Comparison of ENCODE assay signal across 16 cellular contexts in the genomic region with DNA sequence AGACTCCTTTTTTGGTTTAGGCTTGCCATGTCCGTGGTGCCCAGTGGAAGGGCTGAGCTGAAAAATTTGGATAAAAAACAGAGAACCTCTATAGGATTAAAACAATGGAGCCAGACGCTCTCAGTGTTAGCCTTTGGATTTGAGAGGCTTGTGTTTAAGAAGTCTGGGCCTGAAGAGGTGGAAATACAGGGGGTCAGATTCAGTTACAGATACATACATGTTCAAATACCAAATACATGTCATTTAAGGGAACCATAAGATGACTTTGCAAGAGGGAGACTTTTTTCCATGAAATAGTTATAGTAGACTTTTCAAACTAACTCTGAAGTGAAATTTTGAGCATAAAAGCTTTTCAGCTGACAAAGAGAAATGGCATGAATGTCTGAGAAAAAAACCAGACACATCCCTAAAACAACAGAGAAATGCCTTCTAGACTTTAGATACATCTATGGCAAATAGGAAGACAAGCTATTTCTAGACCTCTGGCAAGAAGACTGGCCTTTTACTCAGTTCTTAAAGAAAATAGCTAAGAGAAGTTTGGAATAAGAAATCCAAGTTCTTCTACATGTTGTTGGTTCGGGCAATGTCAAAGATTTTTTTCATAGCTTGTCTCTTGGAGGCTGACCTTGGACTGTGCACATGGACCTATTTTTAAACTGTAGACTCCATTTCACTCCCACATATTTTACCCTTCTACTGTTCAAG.
DNase-seq lines count a peak whose midpoint lies in the region; ATAC-seq and TF ChIP-seq lines count a peak whose summit lies in the region.
"Had no signal": no experiment of that assay in that cellular context is flagged by ENCODE, and none has a peak within 500 bp of the region (broad histone marks: within the 10 kb centered on the region; RNA-seq: fewer than 3 reads in every experiment).

No MANE protein-coding gene starts in this region.

- no peak overlapping the region for H3K4me3 Mint-ChIP-seq in CD14-positive monocyte

- H3K36me3 Mint-ChIP-seq in CD14-positive monocyte: no peaks in the 10 kb centered on the region

- no peaks in the 10 kb centered on the region for H3K9me2 ChIP-seq in OCI-LY7 (ENCODE audit: insufficient read depth, low read length)

- no peak for DNase-seq in OCI-LY7 (ENCODE audit: low spot score)
- no peak for DNase-seq in esophagus muscularis mucosa (ENCODE audit: extremely low spot score)
- no peak for DNase-seq in right lobe of liver
- no peak for DNase-seq in CD14-positive monocyte (ENCODE audit: low spot score)
- no peak for DNase-seq in activated naive CD4-positive, alpha-beta T cell treated with Interleukin-2 at 50 U/mL for 16 hours
- no peak for DNase-seq in activated T-cell treated with anti-CD3 and anti-CD28 coated beads for 4 hours
- no peak for DNase-seq in epidermal melanocyte (ENCODE audit: insufficient read length, low spot score)
- DNase-seq: activated naive CD4-positive, alpha-beta T cell; caudate nucleus; DMS153; GOT3; hippocampal formation; NCI-H1092; small intestine; WERI-Rb-1 had no signal

- H3K9ac ChIP-seq in stomach smooth muscle (ENCODE audit: low read length in 2 of 2): peak overlapping the region in 1 of 2 donors; percentile 58

- peak; percentile 54 to 73 (median 62) for ATAC-seq in right lobe of liver

- H3K36me3 ChIP-seq in OCI-LY7 (ENCODE audit: insufficient read depth, low read length) (peaks cover 24% of the 10 kb centered on the region), esophagus muscularis mucosa (no peaks in the 10 kb centered on the region), right lobe of liver (no peaks in the 10 kb centered on the region), stomach smooth muscle (ENCODE audit: control insufficient read depth in 2 of 2, insufficient read depth in 2 of 2, low read length in 2 of 2) (no peaks in the 10 kb centered on the region)
- H3K36me3 ChIP-seq: WERI-Rb-1 had no signal

- H3K4me1 Mint-ChIP-seq in CD14-positive monocyte: no peaks in the 10 kb centered on the region

- TSS peak; percentile 43 for BruUV-seq in OCI-LY7 (replicated peaks; lab: Mats Ljungman, UMichigan)

- WGBS in esophagus muscularis mucosa: 48% methylated on average over 3 of the region's 3 CpGs
- WGBS in right lobe of liver (ENCODE audit: insufficient coverage, low coverage, low lambda C conversion rate, missing lambda C conversion rate): 66% methylated on average over 3 of the region's 3 CpGs

- H3K9me3 ChIP-seq in OCI-LY7 (ENCODE audit: low read length) (peaks cover 8% of the 10 kb centered on the region), esophagus muscularis mucosa (no peaks in the 10 kb centered on the region), right lobe of liver (no peaks in the 10 kb centered on the region), stomach smooth muscle (ENCODE audit: control insufficient read depth in 2 of 2, low read length in 2 of 2) (no peaks in the 10 kb centered on the region)

- TF ChIP-seq POLR2A in esophagus muscularis mucosa (IDR thresholded peaks at IDR 0.05; ENCODE audit: low read depth) (no peak), right lobe of liver (IDR thresholded peaks at IDR 0.05) (no peak)

- peaks cover 5 to 15% (median 8%) of the 10 kb centered on the region in 7 donors for H3K9me3 Mint-ChIP-seq in CD14-positive monocyte

- no peak for TF ChIP-seq EP300 in esophagus muscularis mucosa (IDR thresholded peaks at IDR 0.05)

- H3K27ac Mint-ChIP-seq in CD14-positive monocyte: no peak overlapping the region

- no peaks in the 10 kb centered on the region for H4K20me1 ChIP-seq in OCI-LY7 (ENCODE audit: insufficient read depth, low read length)

- H3K4me1 ChIP-seq in OCI-LY7 (ENCODE audit: insufficient read depth, low read length, poor library complexity, severe bottlenecking) (peaks cover 65% of the 10 kb centered on the region), esophagus muscularis mucosa (peaks cover 3 to 38% (median 24%) of the 10 kb centered on the region in 4 donors), right lobe of liver (no peaks in the 10 kb centered on the region), stomach smooth muscle (ENCODE audit: control insufficient read depth, insufficient read depth, low read length) (peaks cover 9% of the 10 kb centered on the region)

- no peak for TF ChIP-seq CTCF in OCI-LY7 (conservative IDR thresholded peaks at IDR 0.05; ENCODE audit: low read length)
- TF ChIP-seq CTCF in esophagus muscularis mucosa (IDR thresholded peaks at IDR 0.05): no peak
- TF ChIP-seq CTCF in right lobe of liver (IDR thresholded peaks at IDR 0.05): no peak
- no peak for TF ChIP-seq CTCF in CD14-positive monocyte (IDR thresholded peaks at IDR 0.05)

- CTCF ChIA-PET in OCI-LY7 (lab: Charles Lee; ENCODE audit: unreplicated experiment): interaction anchor here (0.5 to 1.3 kb wide), 6 partner anchors 19 to 996 kb away, joined by 3 to 4 read pairs (median 3); no protein-coding TSS in a partner anchor

- H3K4me3 ChIP-seq in OCI-LY7 (ENCODE audit: low read depth, low read length, poor library complexity, severe bottlenecking): peak overlapping the region; percentile 54
- peak overlapping the region in 2 of 4 donors; percentile 21 to 30 for H3K4me3 ChIP-seq in esophagus muscularis mucosa
- H3K4me3 ChIP-seq in right lobe of liver: no peak overlapping the region
- peak overlapping the region in 1 of 2 donors; percentile 47 for H3K4me3 ChIP-seq in stomach smooth muscle (ENCODE audit: low read length in 2 of 2)

- H3K4me2 ChIP-seq in OCI-LY7 (ENCODE audit: low read length): peak overlapping the region; percentile 63

- H3K27me3 ChIP-seq in esophagus muscularis mucosa (no peaks in the 10 kb centered on the region), right lobe of liver (no peaks in the 10 kb centered on the region), stomach smooth muscle (ENCODE audit: control insufficient read depth in 1 of 2, insufficient read depth in 2 of 2, low read length in 2 of 2) (no peaks in the 10 kb centered on the region)

- H2AFZ ChIP-seq in OCI-LY7 (ENCODE audit: low read length): peak overlapping the region; percentile 41; the same call in 1 of the 2 replicates

- H3K27ac ChIP-seq in OCI-LY7 (ENCODE audit: low read depth, low read length, poor library complexity, severe bottlenecking) (peak overlapping the region; percentile 91), esophagus muscularis mucosa (replicated peaks in 1 of 4) (peak overlapping the region; percentile 67 to 75 (median 73)), right lobe of liver (peak overlapping the region in 2 of 3 donors; percentile 4 to 9), stomach smooth muscle (ENCODE audit: low read length) (peak overlapping the region; percentile 78)
- H3K27ac ChIP-seq: WERI-Rb-1 had no signal

- H3K27me3 Mint-ChIP-seq in CD14-positive monocyte (ENCODE audit: low read depth in 3 of 3): peaks cover 0 to 3% (median 1%) of the 10 kb centered on the region in 3 donors

- H3K79me2 ChIP-seq in OCI-LY7 (ENCODE audit: insufficient read depth, low read depth, low read length): peaks cover 59% of the 10 kb centered on the region; the same call in 1 of the 2 replicates

- POLR2A ChIA-PET in OCI-LY7 (lab: Charles Lee): interaction anchor here (0.6 to 12.3 kb wide), 12 partner anchors 8 to 111 kb away, joined by 3 to 181 read pairs (median 5); no protein-coding TSS in a partner anchor

- intact Hi-C loops in OCI-LY7 (cut with micrococcal nuclease; ENCODE audit: unreplicated experiment): loop anchor here (1.0 to 2.0 kb wide), 2 partner anchors 23 to 113 kb away; a partner anchor contains a TSS
- intact Hi-C loops in esophagus muscularis mucosa (cut with DNase I): no loop called here
- intact Hi-C loops in right lobe of liver (cut with DNase I): no loop called here
- intact Hi-C loops in CD14-positive monocyte (cut with micrococcal nuclease): no loop called here

Comparison
In these comparisons a context has a peak if more than half of its experiments do, and no peak if none do; other contexts are left out.
1. H3K27ac ChIP-seq: peak in every context shown above with its lines; median percentile 91 in OCI-LY7; 78 in stomach smooth muscle; 73 in esophagus muscularis mucosa; 6 in right lobe of liver.